ENCODE assay signal across 1 cellular context in the genomic region with DNA sequence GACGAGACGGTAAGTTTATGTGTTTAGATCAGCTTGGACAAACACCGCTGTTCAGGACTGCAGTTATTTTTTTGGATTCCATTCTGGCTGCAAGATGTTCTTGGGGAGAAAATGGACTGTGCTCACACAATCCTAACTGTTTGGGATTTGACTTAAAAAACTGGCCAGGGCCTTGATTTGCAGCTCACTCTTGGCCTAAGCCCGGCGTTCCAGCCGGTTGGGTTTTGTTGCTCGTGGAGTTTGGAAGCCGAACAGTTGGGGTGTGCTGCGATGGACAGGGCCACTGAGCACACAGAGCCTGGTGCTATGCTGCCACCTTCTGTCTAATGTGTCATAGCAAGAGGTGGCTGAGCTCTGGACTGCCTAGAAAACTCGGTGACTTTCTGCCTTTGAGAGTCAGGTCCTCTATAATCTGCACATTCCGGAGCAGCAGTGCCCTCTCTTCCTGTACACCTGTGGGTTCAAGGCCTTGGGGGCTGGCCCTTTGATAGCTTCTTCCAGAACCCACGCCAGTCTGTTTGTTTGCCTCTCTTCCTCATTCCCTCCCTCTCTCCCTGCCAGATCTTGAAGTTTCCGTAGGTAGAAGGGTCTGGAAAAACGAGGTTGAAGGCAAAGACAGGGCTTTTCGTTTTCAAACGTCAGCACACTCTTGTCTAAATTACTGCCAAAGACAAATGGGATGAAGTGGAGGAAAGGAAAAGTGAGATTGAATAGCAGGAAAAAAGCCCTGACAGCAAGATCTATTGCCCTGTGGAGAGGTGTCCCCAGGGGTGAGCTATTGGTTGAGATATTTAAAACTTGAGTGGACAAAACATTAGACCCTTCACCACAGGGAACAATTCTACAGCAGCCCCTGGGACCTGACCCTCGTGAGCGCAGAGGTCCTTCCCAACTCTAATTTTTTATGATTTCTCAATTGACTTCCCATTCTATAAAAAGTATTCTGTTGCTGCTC.
A peak's percentile ranks its signal among the peaks of the same experiment; 100 is the strongest.
TF ChIP-seq lines count a peak whose summit lies in the region.

No MANE protein-coding gene starts in this region.

TF ChIP-seq in HepG2, 621 proteins besides CTCF, POLR2A, EP300 and RAD21 (continued from another document and continues in another):
- TF ChIP-seq, protein P1, sequence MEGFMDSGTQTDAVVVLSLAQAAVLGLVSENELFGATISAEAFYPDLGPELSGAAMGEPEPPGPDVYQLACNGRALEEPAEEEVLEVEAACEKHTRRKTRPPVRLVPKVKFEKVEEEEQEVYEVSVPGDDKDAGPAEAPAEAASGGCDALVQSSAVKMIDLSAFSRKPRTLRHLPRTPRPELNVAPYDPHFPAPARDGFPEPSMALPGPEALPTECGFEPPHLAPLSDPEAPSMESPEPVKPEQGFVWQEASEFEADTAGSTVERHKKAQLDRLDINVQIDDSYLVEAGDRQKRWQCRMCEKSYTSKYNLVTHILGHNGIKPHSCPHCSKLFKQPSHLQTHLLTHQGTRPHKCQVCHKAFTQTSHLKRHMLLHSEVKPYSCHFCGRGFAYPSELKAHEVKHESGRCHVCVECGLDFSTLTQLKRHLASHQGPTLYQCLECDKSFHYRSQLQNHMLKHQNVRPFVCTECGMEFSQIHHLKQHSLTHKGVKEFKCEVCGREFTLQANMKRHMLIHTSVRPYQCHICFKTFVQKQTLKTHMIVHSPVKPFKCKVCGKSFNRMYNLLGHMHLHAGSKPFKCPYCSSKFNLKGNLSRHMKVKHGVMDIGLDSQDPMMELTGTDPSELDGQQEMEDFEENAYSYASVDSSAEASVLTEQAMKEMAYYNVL (CRISPR knock-in tag; IDR thresholded peaks at IDR 0.05; ENCODE audit: borderline replicate concordance): no peak
- no peak for TF ChIP-seq DR1 (CRISPR knock-in tag; IDR thresholded peaks at IDR 0.05)
- peak; percentile 40 for TF ChIP-seq ASH2L (IDR thresholded peaks at IDR 0.05; ENCODE audit: insufficient read length, low read depth, low read length)
- TF ChIP-seq CREM (IDR thresholded peaks at IDR 0.05): no peak
- no peak for TF ChIP-seq CREM (CRISPR knock-in tag; IDR thresholded peaks at IDR 0.05)
- no peak for TF ChIP-seq ZNF672 (CRISPR knock-in tag; IDR thresholded peaks at IDR 0.05)
- TF ChIP-seq MED13 (CRISPR knock-in tag; IDR thresholded peaks at IDR 0.05): no peak
- no peak for TF ChIP-seq ARNTL (CRISPR knock-in tag; IDR thresholded peaks at IDR 0.05)
- no peak for TF ChIP-seq ZFP36L2 (CRISPR knock-in tag; IDR thresholded peaks at IDR 0.05)
- TF ChIP-seq ATF1 (CRISPR knock-in tag; IDR thresholded peaks at IDR 0.05): no peak
- no peak for TF ChIP-seq MED8 (CRISPR knock-in tag; IDR thresholded peaks at IDR 0.05; ENCODE audit: insufficient replicate concordance)
- TF ChIP-seq, protein P2, sequence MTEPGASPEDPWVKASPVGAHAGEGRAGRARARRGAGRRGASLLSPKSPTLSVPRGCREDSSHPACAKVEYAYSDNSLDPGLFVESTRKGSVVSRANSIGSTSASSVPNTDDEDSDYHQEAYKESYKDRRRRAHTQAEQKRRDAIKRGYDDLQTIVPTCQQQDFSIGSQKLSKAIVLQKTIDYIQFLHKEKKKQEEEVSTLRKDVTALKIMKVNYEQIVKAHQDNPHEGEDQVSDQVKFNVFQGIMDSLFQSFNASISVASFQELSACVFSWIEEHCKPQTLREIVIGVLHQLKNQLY (CRISPR knock-in tag; IDR thresholded peaks at IDR 0.05): no peak
- no peak for TF ChIP-seq ATM (IDR thresholded peaks at IDR 0.05; ENCODE audit: borderline replicate concordance)
- no peak for TF ChIP-seq ZNF777 (CRISPR knock-in tag; IDR thresholded peaks at IDR 0.05)
- no peak for TF ChIP-seq ZNF572 (CRISPR knock-in tag; IDR thresholded peaks at IDR 0.05)
- no peak for TF ChIP-seq ZFP36L1 (CRISPR knock-in tag; IDR thresholded peaks at IDR 0.05)
- TF ChIP-seq, protein P3, sequence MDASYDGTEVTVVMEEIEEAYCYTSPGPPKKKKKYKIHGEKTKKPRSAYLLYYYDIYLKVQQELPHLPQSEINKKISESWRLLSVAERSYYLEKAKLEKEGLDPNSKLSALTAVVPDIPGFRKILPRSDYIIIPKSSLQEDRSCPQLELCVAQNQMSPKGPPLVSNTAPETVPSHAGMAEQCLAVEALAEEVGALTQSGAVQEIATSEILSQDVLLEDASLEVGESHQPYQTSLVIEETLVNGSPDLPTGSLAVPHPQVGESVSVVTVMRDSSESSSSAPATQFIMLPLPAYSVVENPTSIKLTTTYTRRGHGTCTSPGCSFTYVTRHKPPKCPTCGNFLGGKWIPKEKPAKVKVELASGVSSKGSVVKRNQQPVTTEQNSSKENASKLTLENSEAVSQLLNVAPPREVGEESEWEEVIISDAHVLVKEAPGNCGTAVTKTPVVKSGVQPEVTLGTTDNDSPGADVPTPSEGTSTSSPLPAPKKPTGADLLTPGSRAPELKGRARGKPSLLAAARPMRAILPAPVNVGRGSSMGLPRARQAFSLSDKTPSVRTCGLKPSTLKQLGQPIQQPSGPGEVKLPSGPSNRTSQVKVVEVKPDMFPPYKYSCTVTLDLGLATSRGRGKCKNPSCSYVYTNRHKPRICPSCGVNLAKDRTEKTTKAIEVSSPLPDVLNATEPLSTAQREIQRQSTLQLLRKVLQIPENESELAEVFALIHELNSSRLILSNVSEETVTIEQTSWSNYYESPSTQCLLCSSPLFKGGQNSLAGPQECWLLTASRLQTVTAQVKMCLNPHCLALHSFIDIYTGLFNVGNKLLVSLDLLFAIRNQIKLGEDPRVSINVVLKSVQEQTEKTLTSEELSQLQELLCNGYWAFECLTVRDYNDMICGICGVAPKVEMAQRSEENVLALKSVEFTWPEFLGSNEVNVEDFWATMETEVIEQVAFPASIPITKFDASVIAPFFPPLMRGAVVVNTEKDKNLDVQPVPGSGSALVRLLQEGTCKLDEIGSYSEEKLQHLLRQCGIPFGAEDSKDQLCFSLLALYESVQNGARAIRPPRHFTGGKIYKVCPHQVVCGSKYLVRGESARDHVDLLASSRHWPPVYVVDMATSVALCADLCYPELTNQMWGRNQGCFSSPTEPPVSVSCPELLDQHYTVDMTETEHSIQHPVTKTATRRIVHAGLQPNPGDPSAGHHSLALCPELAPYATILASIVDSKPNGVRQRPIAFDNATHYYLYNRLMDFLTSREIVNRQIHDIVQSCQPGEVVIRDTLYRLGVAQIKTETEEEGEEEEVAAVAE (CRISPR knock-in tag; IDR thresholded peaks at IDR 0.05; ENCODE audit: borderline replicate concordance): no peak
- TF ChIP-seq EHMT2 (IDR thresholded peaks at IDR 0.05; ENCODE audit: borderline replicate concordance, low read depth, low read length): no peak
- TF ChIP-seq RBM39 (IDR thresholded peaks at IDR 0.05; ENCODE audit: low read depth, low read length, poor library complexity, severe bottlenecking): no peak
- no peak for TF ChIP-seq ZKSCAN8 (CRISPR knock-in tag; IDR thresholded peaks at IDR 0.05; ENCODE audit: borderline replicate concordance)
- TF ChIP-seq SALL2 (CRISPR knock-in tag; IDR thresholded peaks at IDR 0.05): no peak
- no peak for TF ChIP-seq ZNF83 (CRISPR knock-in tag; IDR thresholded peaks at IDR 0.05; ENCODE audit: borderline replicate concordance)
- TF ChIP-seq ZSCAN31 (CRISPR knock-in tag; IDR thresholded peaks at IDR 0.05; ENCODE audit: low read depth): 0 out of 2 replicates have a peak, but pooled peaks have one; percentile 27
- TF ChIP-seq, protein P4, sequence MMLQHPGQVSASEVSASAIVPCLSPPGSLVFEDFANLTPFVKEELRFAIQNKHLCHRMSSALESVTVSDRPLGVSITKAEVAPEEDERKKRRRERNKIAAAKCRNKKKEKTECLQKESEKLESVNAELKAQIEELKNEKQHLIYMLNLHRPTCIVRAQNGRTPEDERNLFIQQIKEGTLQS (CRISPR knock-in tag; IDR thresholded peaks at IDR 0.05): no peak
- no peak for TF ChIP-seq FIP1L1 (IDR thresholded peaks at IDR 0.05; ENCODE audit: borderline replicate concordance, insufficient read depth, low read depth, low read length)
- TF ChIP-seq ZKSCAN5 (CRISPR knock-in tag; IDR thresholded peaks at IDR 0.05): no peak
- no peak for TF ChIP-seq ZNF234 (CRISPR knock-in tag; conservative IDR thresholded peaks at IDR 0.05)
- TF ChIP-seq, protein P5, sequence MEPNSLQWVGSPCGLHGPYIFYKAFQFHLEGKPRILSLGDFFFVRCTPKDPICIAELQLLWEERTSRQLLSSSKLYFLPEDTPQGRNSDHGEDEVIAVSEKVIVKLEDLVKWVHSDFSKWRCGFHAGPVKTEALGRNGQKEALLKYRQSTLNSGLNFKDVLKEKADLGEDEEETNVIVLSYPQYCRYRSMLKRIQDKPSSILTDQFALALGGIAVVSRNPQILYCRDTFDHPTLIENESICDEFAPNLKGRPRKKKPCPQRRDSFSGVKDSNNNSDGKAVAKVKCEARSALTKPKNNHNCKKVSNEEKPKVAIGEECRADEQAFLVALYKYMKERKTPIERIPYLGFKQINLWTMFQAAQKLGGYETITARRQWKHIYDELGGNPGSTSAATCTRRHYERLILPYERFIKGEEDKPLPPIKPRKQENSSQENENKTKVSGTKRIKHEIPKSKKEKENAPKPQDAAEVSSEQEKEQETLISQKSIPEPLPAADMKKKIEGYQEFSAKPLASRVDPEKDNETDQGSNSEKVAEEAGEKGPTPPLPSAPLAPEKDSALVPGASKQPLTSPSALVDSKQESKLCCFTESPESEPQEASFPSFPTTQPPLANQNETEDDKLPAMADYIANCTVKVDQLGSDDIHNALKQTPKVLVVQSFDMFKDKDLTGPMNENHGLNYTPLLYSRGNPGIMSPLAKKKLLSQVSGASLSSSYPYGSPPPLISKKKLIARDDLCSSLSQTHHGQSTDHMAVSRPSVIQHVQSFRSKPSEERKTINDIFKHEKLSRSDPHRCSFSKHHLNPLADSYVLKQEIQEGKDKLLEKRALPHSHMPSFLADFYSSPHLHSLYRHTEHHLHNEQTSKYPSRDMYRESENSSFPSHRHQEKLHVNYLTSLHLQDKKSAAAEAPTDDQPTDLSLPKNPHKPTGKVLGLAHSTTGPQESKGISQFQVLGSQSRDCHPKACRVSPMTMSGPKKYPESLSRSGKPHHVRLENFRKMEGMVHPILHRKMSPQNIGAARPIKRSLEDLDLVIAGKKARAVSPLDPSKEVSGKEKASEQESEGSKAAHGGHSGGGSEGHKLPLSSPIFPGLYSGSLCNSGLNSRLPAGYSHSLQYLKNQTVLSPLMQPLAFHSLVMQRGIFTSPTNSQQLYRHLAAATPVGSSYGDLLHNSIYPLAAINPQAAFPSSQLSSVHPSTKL (CRISPR knock-in tag; IDR thresholded peaks at IDR 0.05): no peak
- no peak for TF ChIP-seq NFE2L1 (CRISPR knock-in tag; IDR thresholded peaks at IDR 0.05; ENCODE audit: borderline replicate concordance)
- TF ChIP-seq ERF (CRISPR knock-in tag; IDR thresholded peaks at IDR 0.05): no peak
- TF ChIP-seq, protein P6, sequence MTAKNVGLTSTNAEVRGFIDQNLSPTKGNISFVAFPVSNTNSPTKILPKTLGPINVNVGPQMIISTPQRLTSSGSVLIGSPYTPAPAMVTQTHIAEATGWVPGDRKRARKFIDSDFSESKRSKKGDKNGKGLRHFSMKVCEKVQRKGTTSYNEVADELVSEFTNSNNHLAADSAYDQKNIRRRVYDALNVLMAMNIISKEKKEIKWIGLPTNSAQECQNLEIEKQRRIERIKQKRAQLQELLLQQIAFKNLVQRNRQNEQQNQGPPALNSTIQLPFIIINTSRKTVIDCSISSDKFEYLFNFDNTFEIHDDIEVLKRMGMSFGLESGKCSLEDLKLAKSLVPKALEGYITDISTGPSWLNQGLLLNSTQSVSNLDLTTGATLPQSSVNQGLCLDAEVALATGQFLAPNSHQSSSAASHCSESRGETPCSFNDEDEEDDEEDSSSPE (CRISPR knock-in tag; IDR thresholded peaks at IDR 0.05): no peak
- TF ChIP-seq, protein P7, sequence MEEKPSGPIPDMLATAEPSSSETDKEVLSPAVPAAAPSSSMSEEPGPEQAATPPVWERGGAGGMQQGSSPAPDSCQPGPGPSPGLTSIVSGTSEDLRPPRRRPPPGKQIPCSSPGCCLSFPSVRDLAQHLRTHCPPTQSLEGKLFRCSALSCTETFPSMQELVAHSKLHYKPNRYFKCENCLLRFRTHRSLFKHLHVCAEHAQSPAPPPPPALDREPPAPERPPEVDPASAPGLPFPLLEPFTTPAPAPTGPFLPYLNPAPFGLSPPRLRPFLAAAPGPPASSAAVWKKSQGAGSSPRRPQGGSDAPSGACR (CRISPR knock-in tag; IDR thresholded peaks at IDR 0.05): no peak
- no peak for TF ChIP-seq ZNF792 (CRISPR knock-in tag; IDR thresholded peaks at IDR 0.05)
- TF ChIP-seq SNAPC2 (CRISPR knock-in tag; IDR thresholded peaks at IDR 0.05): no peak
- TF ChIP-seq ZNF879 (CRISPR knock-in tag; IDR thresholded peaks at IDR 0.05): no peak
- TF ChIP-seq ZNF256 (CRISPR knock-in tag; conservative IDR thresholded peaks at IDR 0.05): no peak
- no peak for TF ChIP-seq GABPA (IDR thresholded peaks at IDR 0.05; ENCODE audit: low read depth, low read length)
- 0 out of 2 replicates have a peak, but pooled peaks have one; percentile 11 for TF ChIP-seq GABPA (CRISPR knock-in tag; IDR thresholded peaks at IDR 0.05; ENCODE audit: low read depth)
- TF ChIP-seq, protein P8, sequence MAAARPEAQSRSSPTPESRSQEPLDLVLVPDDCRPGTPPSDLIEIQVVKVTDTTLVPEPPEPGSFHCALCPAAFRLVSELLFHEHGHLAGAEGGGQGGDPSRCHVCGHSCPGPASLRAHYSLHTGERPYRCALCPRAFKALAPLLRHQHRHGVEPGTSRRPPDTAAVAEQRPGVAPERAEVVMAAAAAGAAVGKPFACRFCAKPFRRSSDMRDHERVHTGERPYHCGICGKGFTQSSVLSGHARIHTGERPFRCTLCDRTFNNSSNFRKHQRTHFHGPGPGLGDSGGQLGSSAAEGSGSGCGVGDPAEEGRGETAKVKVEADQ (CRISPR knock-in tag; IDR thresholded peaks at IDR 0.05; ENCODE audit: borderline replicate concordance): no peak
- peak; percentile 46; the same call in 1 of the 2 replicates for TF ChIP-seq SPEN (CRISPR knock-in tag; IDR thresholded peaks at IDR 0.05; ENCODE audit: low read depth)
- no peak for TF ChIP-seq CBX5 (CRISPR knock-in tag; IDR thresholded peaks at IDR 0.05; ENCODE audit: borderline replicate concordance)
- TF ChIP-seq, protein P9, sequence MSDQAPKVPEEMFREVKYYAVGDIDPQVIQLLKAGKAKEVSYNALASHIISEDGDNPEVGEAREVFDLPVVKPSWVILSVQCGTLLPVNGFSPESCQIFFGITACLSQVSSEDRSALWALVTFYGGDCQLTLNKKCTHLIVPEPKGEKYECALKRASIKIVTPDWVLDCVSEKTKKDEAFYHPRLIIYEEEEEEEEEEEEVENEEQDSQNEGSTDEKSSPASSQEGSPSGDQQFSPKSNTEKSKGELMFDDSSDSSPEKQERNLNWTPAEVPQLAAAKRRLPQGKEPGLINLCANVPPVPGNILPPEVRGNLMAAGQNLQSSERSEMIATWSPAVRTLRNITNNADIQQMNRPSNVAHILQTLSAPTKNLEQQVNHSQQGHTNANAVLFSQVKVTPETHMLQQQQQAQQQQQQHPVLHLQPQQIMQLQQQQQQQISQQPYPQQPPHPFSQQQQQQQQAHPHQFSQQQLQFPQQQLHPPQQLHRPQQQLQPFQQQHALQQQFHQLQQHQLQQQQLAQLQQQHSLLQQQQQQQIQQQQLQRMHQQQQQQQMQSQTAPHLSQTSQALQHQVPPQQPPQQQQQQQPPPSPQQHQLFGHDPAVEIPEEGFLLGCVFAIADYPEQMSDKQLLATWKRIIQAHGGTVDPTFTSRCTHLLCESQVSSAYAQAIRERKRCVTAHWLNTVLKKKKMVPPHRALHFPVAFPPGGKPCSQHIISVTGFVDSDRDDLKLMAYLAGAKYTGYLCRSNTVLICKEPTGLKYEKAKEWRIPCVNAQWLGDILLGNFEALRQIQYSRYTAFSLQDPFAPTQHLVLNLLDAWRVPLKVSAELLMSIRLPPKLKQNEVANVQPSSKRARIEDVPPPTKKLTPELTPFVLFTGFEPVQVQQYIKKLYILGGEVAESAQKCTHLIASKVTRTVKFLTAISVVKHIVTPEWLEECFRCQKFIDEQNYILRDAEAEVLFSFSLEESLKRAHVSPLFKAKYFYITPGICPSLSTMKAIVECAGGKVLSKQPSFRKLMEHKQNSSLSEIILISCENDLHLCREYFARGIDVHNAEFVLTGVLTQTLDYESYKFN (CRISPR knock-in tag; conservative IDR thresholded peaks at IDR 0.05): no peak
- no peak for TF ChIP-seq ZMYM2 (CRISPR knock-in tag; IDR thresholded peaks at IDR 0.05)
- no peak for TF ChIP-seq ZNF143 (CRISPR knock-in tag; IDR thresholded peaks at IDR 0.05)
